27 cellular contexts compared by ENCODE assay signal in the genomic region with DNA sequence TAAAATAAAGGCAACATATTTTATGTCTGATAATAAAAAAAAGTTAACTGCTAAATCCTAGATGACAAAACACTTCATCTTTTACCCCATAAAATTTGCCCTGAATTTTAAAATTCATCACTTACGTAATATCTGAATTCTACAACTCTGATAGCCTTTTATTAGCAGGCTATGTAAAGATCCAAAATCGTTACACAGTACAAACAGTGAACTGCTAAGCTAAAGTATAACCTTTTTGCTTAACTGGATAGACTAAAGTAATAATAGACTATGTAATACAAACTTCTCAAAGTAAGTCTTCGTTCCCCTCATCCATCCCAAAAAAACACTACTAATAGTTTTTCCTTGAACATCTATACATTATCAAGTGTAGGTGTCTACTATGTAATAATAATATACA.
"Had no signal": no experiment of that assay in that cellular context is flagged by ENCODE, and none has a peak within 500 bp of the region (broad histone marks: within the 10 kb centered on the region; RNA-seq: fewer than 3 reads in every experiment).

No MANE protein-coding gene starts in this region.

- DNase-seq: head of caudate nucleus; hypothalamus; immature natural killer cell; islet precursor cell; lower lobe of right lung; mammary epithelial cell; naive B cell; natural killer cell; nephron progenitor cell; occipital lobe; spleen; stimulated activated CD4-positive, alpha-beta T cell treated with anti-CD3 and anti-CD28 coated beads, Interleukin-4, amount 100 ng/mL, for 24 hours; stimulated activated naive CD4-positive, alpha-beta T cell; tibial artery had no signal

- H3K36me3 ChIP-seq: lower lobe of right lung, neural progenitor cell, neutrophil, right atrium auricular region, spleen, suprapubic skin, thoracic aorta, tibial artery, vagina had no signal

- H3K79me2 ChIP-seq: parathyroid adenoma had no signal

- H3K4me1 ChIP-seq: parathyroid adenoma had no signal

- H3K27me3 ChIP-seq: neural progenitor cell, neutrophil, right atrium auricular region, spleen, suprapubic skin, tibial artery, vagina had no signal

- H3K9me3 ChIP-seq: lower lobe of right lung, neutrophil, right atrium auricular region, spleen, suprapubic skin, thoracic aorta, tibial artery, vagina had no signal

- H3K36me3 Mint-ChIP-seq: immature natural killer cell; naive B cell; natural killer cell; stimulated activated effector memory CD8-positive, alpha-beta T cell treated with anti-CD3 and anti-CD28 coated beads, Interleukin-12 subunit alpha, Interleukin-12 subunit beta, amount 100 ng/mL, for 72 hours had no signal

- H3K4me1 Mint-ChIP-seq: immature natural killer cell; naive B cell; natural killer cell; stimulated activated effector memory CD8-positive, alpha-beta T cell treated with anti-CD3 and anti-CD28 coated beads, Interleukin-12 subunit alpha, Interleukin-12 subunit beta, amount 100 ng/mL, for 72 hours had no signal

- H3K27ac Mint-ChIP-seq: immature natural killer cell; naive B cell; natural killer cell; nephron progenitor cell; stimulated activated effector memory CD8-positive, alpha-beta T cell treated with anti-CD3 and anti-CD28 coated beads, Interleukin-12 subunit alpha, Interleukin-12 subunit beta, amount 100 ng/mL, for 72 hours; stimulated activated naive CD8-positive, alpha-beta T cell treated with anti-CD3 and anti-CD28 coated beads, Interleukin-15, Interleukin-2, amounts not matched to agents 100 ng/mL and 50 ng/mL, for 24 hours; type B pancreatic cell had no signal

- H3K9me3 Mint-ChIP-seq: immature natural killer cell; naive B cell; natural killer cell; nephron progenitor cell; stimulated activated effector memory CD8-positive, alpha-beta T cell treated with anti-CD3 and anti-CD28 coated beads, Interleukin-12 subunit alpha, Interleukin-12 subunit beta, amount 100 ng/mL, for 72 hours; stimulated activated naive CD8-positive, alpha-beta T cell treated with anti-CD3 and anti-CD28 coated beads, Interleukin-15, Interleukin-2, amounts not matched to agents 100 ng/mL and 50 ng/mL, for 24 hours; type B pancreatic cell had no signal

- H2AFZ ChIP-seq: neural progenitor cell, parathyroid adenoma had no signal

- H3K4me3 Mint-ChIP-seq: immature natural killer cell; naive B cell; natural killer cell; nephron progenitor cell; neural progenitor cell; stimulated activated effector memory CD8-positive, alpha-beta T cell treated with anti-CD3 and anti-CD28 coated beads, Interleukin-12 subunit alpha, Interleukin-12 subunit beta, amount 100 ng/mL, for 72 hours; stimulated activated naive CD8-positive, alpha-beta T cell treated with anti-CD3 and anti-CD28 coated beads, Interleukin-15, Interleukin-2, amounts not matched to agents 100 ng/mL and 50 ng/mL, for 24 hours; type B pancreatic cell had no signal

- H3K9ac ChIP-seq: neural progenitor cell, parathyroid adenoma had no signal

- H3K4me3 ChIP-seq: lower lobe of right lung, neural progenitor cell, right atrium auricular region, skin epidermis, spleen, suprapubic skin, thoracic aorta, tibial artery, vagina had no signal

- ATAC-seq: natural killer cell; sciatic nerve; stimulated activated effector memory CD8-positive, alpha-beta T cell treated with anti-CD3 and anti-CD28 coated beads, Interleukin-12 subunit alpha, Interleukin-12 subunit beta, amount 100 ng/mL, for 72 hours had no signal

- H3K27ac ChIP-seq: lower lobe of right lung, neutrophil, parathyroid adenoma, right atrium auricular region, skin epidermis, spleen, suprapubic skin, thoracic aorta, tibial artery, vagina had no signal

- H3K27me3 Mint-ChIP-seq: naive B cell; progenitor cell of endocrine pancreas; stimulated activated naive CD8-positive, alpha-beta T cell treated with anti-CD3 and anti-CD28 coated beads, Interleukin-15, Interleukin-2, amounts not matched to agents 100 ng/mL and 50 ng/mL, for 24 hours; type B pancreatic cell had no signal
